12 cellular contexts compared by ENCODE assay signal in genomic region chr11:81874627-81875026, GRCh38.
A peak's percentile ranks its signal among the peaks of the same experiment; 100 is the strongest.
DNase-seq lines count a peak whose midpoint lies in the region; ATAC-seq and TF ChIP-seq lines count a peak whose summit lies in the region.
"Had no signal": no experiment of that assay in that cellular context is flagged by ENCODE, and none has a peak within 500 bp of the region (broad histone marks: within the 10 kb centered on the region; RNA-seq: fewer than 3 reads in every experiment).

No MANE protein-coding gene starts in this region.

- H3K4me3 ChIP-seq in heart right ventricle (no peak overlapping the region), esophagus squamous epithelium (no peak overlapping the region)
- H3K4me3 ChIP-seq: SJSA1, smooth muscle cell had no signal

- H3K9me3 Mint-ChIP-seq in activated CD4-positive, alpha-beta T cell treated with anti-CD3 and anti-CD28 coated beads, Interleukin-2, amount 10 ng/mL, durations not matched to agents 7 days and 5 days, result peaks cover 7% of the 10 kb centered on the region
- peaks cover 0 to 2% (median 0%) of the 10 kb centered on the region in 7 donors for H3K9me3 Mint-ChIP-seq in naive B cell

- H3K27me3 ChIP-seq in heart right ventricle (no peaks in the 10 kb centered on the region), esophagus squamous epithelium (no peaks in the 10 kb centered on the region)
- H3K27me3 ChIP-seq: SJSA1 had no signal

- H3K27me3 Mint-ChIP-seq in activated CD4-positive, alpha-beta T cell treated with anti-CD3 and anti-CD28 coated beads, Interleukin-2, amount 10 ng/mL, durations not matched to agents 7 days and 5 days, result peaks cover 10% of the 10 kb centered on the region
- H3K27me3 Mint-ChIP-seq in naive B cell, result no peaks in the 10 kb centered on the region

- H3K9me3 ChIP-seq in heart right ventricle (no peaks in the 10 kb centered on the region), esophagus squamous epithelium (no peaks in the 10 kb centered on the region)
- H3K9me3 ChIP-seq: SJSA1 had no signal

- POLR2A ChIA-PET in activated CD4-positive, alpha-beta T cell treated with anti-CD3 and anti-CD28 coated beads, Interleukin-2, amount 10 ng/mL, durations not matched to agents 7 days and 5 days (lab: Charles Lee), result no interaction called here

- WGBS in heart right ventricle, 2 donors, result 20% methylated on average over 2 of the region's 2 CpGs
- WGBS in esophagus squamous epithelium, 2 donors, result 49 to 50% methylated on average over 2 of the region's 2 CpGs

- H3K4me1 Mint-ChIP-seq in activated CD4-positive, alpha-beta T cell treated with anti-CD3 and anti-CD28 coated beads, Interleukin-2, amount 10 ng/mL, durations not matched to agents 7 days and 5 days, result peaks cover 36% of the 10 kb centered on the region
- peaks cover 15 to 45% (median 31%) of the 10 kb centered on the region in 3 donors for H3K4me1 Mint-ChIP-seq in naive B cell

- intact Hi-C loops in heart right ventricle (cut with DNase I) (no loop called here), esophagus squamous epithelium (cut with DNase I) (no loop called here)

- peak; percentile 48 for DNase-seq in activated CD4-positive, alpha-beta T cell treated with anti-CD3 and anti-CD28 coated beads, Interleukin-2, amount 10 ng/mL, durations not matched to agents 7 days and 5 days
- no peak for DNase-seq in activated CD4-positive, alpha-beta T cell treated with anti-CD3 and anti-CD28 coated beads, Interleukin-2, amount 50 U/mL, for 1 hour
- DNase-seq in NCI-H1105 treated with DMSO at 0.1 percent for 48 hours (lab: John Stamatoyannopoulos, UW), result peak; percentile 92
- DNase-seq in naive B cell, result no peak
- no peak for DNase-seq in activated effector memory CD4-positive, alpha-beta T cell treated with anti-CD3 and anti-CD28 coated beads, Interleukin-2, amount 50 U/mL, for 16 hours
- DNase-seq in heart right ventricle, result no peak
- DNase-seq in esophagus squamous epithelium (lab: John Stamatoyannopoulos, UW), result no peak
- DNase-seq: erythroblast, substantia nigra had no signal

- H3K36me3 ChIP-seq in heart right ventricle, result no peaks in the 10 kb centered on the region
- H3K36me3 ChIP-seq in esophagus squamous epithelium, result no peaks in the 10 kb centered on the region
- H3K36me3 ChIP-seq: SJSA1 had no signal

- no peak overlapping the region for H3K4me3 Mint-ChIP-seq in activated CD4-positive, alpha-beta T cell treated with anti-CD3 and anti-CD28 coated beads, Interleukin-2, amount 10 ng/mL, durations not matched to agents 7 days and 5 days
- peak overlapping the region in 5 of 8 donors; percentile 7 to 36 (median 29) for H3K4me3 Mint-ChIP-seq in naive B cell

- CTCF ChIA-PET in activated CD4-positive, alpha-beta T cell treated with anti-CD3 and anti-CD28 coated beads, Interleukin-2, amount 10 ng/mL, durations not matched to agents 7 days and 5 days (lab: Charles Lee), result no interaction called here

- peak overlapping the region; percentile 31 for H3K27ac Mint-ChIP-seq in activated CD4-positive, alpha-beta T cell treated with anti-CD3 and anti-CD28 coated beads, Interleukin-2, amount 10 ng/mL, durations not matched to agents 7 days and 5 days
- peak overlapping the region in 3 of 6 donors; percentile 21 to 55 (median 54) for H3K27ac Mint-ChIP-seq in naive B cell

- no peak for TF ChIP-seq POLR2A in esophagus squamous epithelium (IDR thresholded peaks at IDR 0.05)

- H3K27ac ChIP-seq in heart right ventricle (no peak overlapping the region), esophagus squamous epithelium (no peak overlapping the region)
- H3K27ac ChIP-seq: SJSA1 had no signal

- peaks cover 8% of the 10 kb centered on the region for H3K36me3 Mint-ChIP-seq in activated CD4-positive, alpha-beta T cell treated with anti-CD3 and anti-CD28 coated beads, Interleukin-2, amount 10 ng/mL, durations not matched to agents 7 days and 5 days (ENCODE audit: low read depth)
- H3K36me3 Mint-ChIP-seq in naive B cell, result no peaks in the 10 kb centered on the region

- no peaks in the 10 kb centered on the region for H3K4me1 ChIP-seq in heart right ventricle
- H3K4me1 ChIP-seq in esophagus squamous epithelium, result no peaks in the 10 kb centered on the region
- H3K4me1 ChIP-seq: SJSA1 had no signal

- TF ChIP-seq CTCF in heart right ventricle (IDR thresholded peaks at IDR 0.05), result no peak
- no peak for TF ChIP-seq CTCF in esophagus squamous epithelium (IDR thresholded peaks at IDR 0.05)

- ATAC-seq in HG02642 (IDR thresholded peaks at IDR 0.05; ENCODE audit: poor library complexity, unreplicated experiment) (peak; percentile 48), naive B cell (ENCODE audit: low read depth in 2 of 2) (no peak), heart right ventricle (no peak)

Comparison
In these comparisons a context has a peak if more than half of its experiments do, and no peak if none do; other contexts are left out.
1. DNase-seq: peak in activated CD4-positive, alpha-beta T cell treated with anti-CD3 and anti-CD28 coated beads, Interleukin-2, amount 10 ng/mL, durations not matched to agents 7 days and 5 days (single experiment) and NCI-H1105 treated with DMSO at 0.1 percent for 48 hours (single experiment); none in activated CD4-positive, alpha-beta T cell treated with anti-CD3 and anti-CD28 coated beads, Interleukin-2, amount 50 U/mL, for 1 hour (single experiment), naive B cell (single experiment), activated effector memory CD4-positive, alpha-beta T cell treated with anti-CD3 and anti-CD28 coated beads, Interleukin-2, amount 50 U/mL, for 16 hours (single experiment), heart right ventricle (0 of 2) and esophagus squamous epithelium (single experiment).